Comparison of ENCODE assay signal across 21 cellular contexts in the genomic region with DNA sequence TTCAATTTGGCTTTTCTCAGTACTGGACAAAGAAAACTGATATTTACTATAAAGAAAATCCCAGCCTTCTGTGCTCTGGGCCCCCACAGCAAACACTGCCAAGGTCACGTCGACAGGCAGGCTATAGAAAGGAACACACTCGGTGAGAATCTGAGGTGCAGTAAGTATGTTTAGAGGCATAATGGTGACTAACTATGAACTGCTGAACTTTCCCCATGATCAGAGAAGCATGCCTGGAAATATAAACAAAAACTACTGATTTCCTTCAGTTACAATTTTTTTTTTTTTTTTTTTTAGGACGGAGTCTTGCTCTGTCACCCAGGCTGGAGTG. TPM values are rescaled to one million over a fixed set of nuclear protein-coding genes. Genes with fewer than 3 reads are reported as not detected.
DNase-seq lines count a peak whose midpoint lies in the region; ATAC-seq and TF ChIP-seq lines count a peak whose summit lies in the region.
"Had no signal": no experiment of that assay in that cellular context is flagged by ENCODE, and none has a peak within 500 bp of the region (broad histone marks: within the 10 kb centered on the region; RNA-seq: fewer than 3 reads in every experiment).

No MANE protein-coding gene starts in this region.

- intact Hi-C loops in CD4-positive, alpha-beta T cell (cut with DNase I, micrococcal nuclease) = no loop called here
- intact Hi-C loops in HCT116 (cut with micrococcal nuclease) = no loop called here

- peak overlapping the region; percentile 66 for H3K27ac Mint-ChIP-seq in CD4-positive, alpha-beta T cell
- H3K27ac Mint-ChIP-seq in mesothelial cell of epicardium = peak overlapping the region; percentile 61
- H3K27ac Mint-ChIP-seq: activated T-helper 2 cell treated with anti-CD3 and anti-CD28 coated beads, Interferon-gamma antibody, Interleukin-2, Interleukin-4, amounts not matched to agents 10 μg/mL and 5 μg/mL and 100 μg/mL, durations not matched to agents 14 hours and 24 hours and 36 hours; type B pancreatic cell had no signal

- RAD21 ChIA-PET in HCT116 (lab: Charles Lee; ENCODE audit: low non-redundant PET in 1 of 2, low total read pairs in 2 of 2, uncharacterized antibody in 2 of 2, unreplicated experiment in 2 of 2) = no interaction called here

- H3K36me3 ChIP-seq in HCT116 (ENCODE audit: control insufficient read depth in 1 of 2, insufficient read depth in 2 of 2, low read length in 2 of 2) (peaks cover 3 to 6% of the 10 kb centered on the region in 2 experiments; a peak in 2 of 4 replicates), brain microvascular endothelial cell (replicated peaks) (peaks cover 47% of the 10 kb centered on the region)

- in situ Hi-C loops in brain microvascular endothelial cell (cut with HindIII; ENCODE audit: low pct_ligation_motif_present, low sequenced_read_pairs) = no loop called here

- peak overlapping the region; percentile 48; the same call in 1 of the 2 replicates for H3K4me2 ChIP-seq in HCT116 (ENCODE audit: low read length)

- H3K27me3 ChIP-seq in CD4-positive, alpha-beta T cell (ENCODE audit: control insufficient read depth, insufficient read depth, low read length) = no peaks in the 10 kb centered on the region
- H3K27me3 ChIP-seq in HCT116 (ENCODE audit: insufficient read depth, low read length) = no peaks in the 10 kb centered on the region
- H3K27me3 ChIP-seq in brain microvascular endothelial cell (replicated peaks) = no peaks in the 10 kb centered on the region
- H3K27me3 ChIP-seq: esophagus squamous epithelium, left lung, spleen, stomach had no signal

- H3K9me3 ChIP-seq in CD4-positive, alpha-beta T cell (ENCODE audit: control insufficient read depth, low read length) = no peaks in the 10 kb centered on the region
- H3K9me3 ChIP-seq in HCT116 (ENCODE audit: control insufficient read depth in 1 of 2, insufficient read depth in 1 of 2, low read depth in 1 of 2, low read length in 2 of 2) = no peaks in the 10 kb centered on the region
- H3K9me3 ChIP-seq: esophagus squamous epithelium, left lung, spleen, stomach had no signal

- BruUV-seq in HCT116 (replicated peaks; lab: Mats Ljungman, UMichigan) = no TSS peak

- no peak overlapping the region for H3K4me3 ChIP-seq in HCT116 (replicated peaks in 1 of 2; ENCODE audit: low read depth in 1 of 2, low read length in 2 of 2)
- no peak overlapping the region for H3K4me3 ChIP-seq in brain microvascular endothelial cell (ENCODE audit: low read depth, low read length)
- H3K4me3 ChIP-seq: esophagus squamous epithelium, left lung, spleen, stomach had no signal

- DNase-seq in CD4-positive, alpha-beta T cell = no peak
- DNase-seq in HCT116 (ENCODE audit: low read depth, low spot score) = no peak
- no peak for DNase-seq in brain microvascular endothelial cell
- no peak for DNase-seq in mesothelial cell of epicardium (ENCODE audit: low spot score in 2 of 2, unreplicated experiment in 2 of 2)
- DNase-seq in NCI-H187 treated with DMSO at 0.1 percent for 48 hours (lab: John Stamatoyannopoulos, UW) = no peak
- no peak for DNase-seq in NCI-H128 (lab: John Stamatoyannopoulos, UW; ENCODE audit: unreplicated experiment)
- DNase-seq in omental fat pad (ENCODE audit: low spot score) = no peak
- DNase-seq in OCI-M2 (lab: John Stamatoyannopoulos, UW; ENCODE audit: unreplicated experiment) = no peak
- DNase-seq: activated CD4-positive, alpha-beta T cell treated with anti-CD3 and anti-CD28 coated beads for 36 hours; amniotic stem cell; central memory CD4-positive, alpha-beta T cell; esophagus squamous epithelium; left lung; NCI-H1105 treated with DMSO at 0.1 percent for 48 hours; NCI-H2171 treated with DMSO at 0.1 percent for 48 hours; SHP77; spleen; stimulated activated CD4-positive, alpha-beta T cell treated with anti-CD3 and anti-CD28 coated beads, Interleukin-4, amount 100 ng/mL, for 24 hours; stomach had no signal

- no peaks in the 10 kb centered on the region for H3K79me2 ChIP-seq in HCT116 (ENCODE audit: insufficient read depth, low read length)

- H3K4me3 Mint-ChIP-seq in CD4-positive, alpha-beta T cell = no peak overlapping the region
- H3K4me3 Mint-ChIP-seq in mesothelial cell of epicardium = no peak overlapping the region
- H3K4me3 Mint-ChIP-seq: activated CD4-positive, alpha-beta T cell treated with anti-CD3 and anti-CD28 coated beads for 36 hours; type B pancreatic cell had no signal

- H2AFZ ChIP-seq in HCT116 (ENCODE audit: low read depth, low read length, poor library complexity, severe bottlenecking) = no peak overlapping the region

- no peaks in the 10 kb centered on the region for H3K27me3 Mint-ChIP-seq in CD4-positive, alpha-beta T cell
- H3K27me3 Mint-ChIP-seq in mesothelial cell of epicardium (ENCODE audit: low read depth) = no peaks in the 10 kb centered on the region
- H3K27me3 Mint-ChIP-seq: activated CD4-positive, alpha-beta T cell treated with anti-CD3 and anti-CD28 coated beads for 36 hours; type B pancreatic cell had no signal

- peaks cover 3% of the 10 kb centered on the region; the same call in 1 of the 2 replicates for H4K20me1 ChIP-seq in HCT116 (ENCODE audit: insufficient read depth)

- TF ChIP-seq RAD21 in HCT116 (IDR thresholded peaks at IDR 0.05; ENCODE audit: low read depth) = no peak

- H3K4me1 Mint-ChIP-seq in CD4-positive, alpha-beta T cell (ENCODE audit: low read depth) = no peaks in the 10 kb centered on the region
- peaks cover 33% of the 10 kb centered on the region for H3K4me1 Mint-ChIP-seq in mesothelial cell of epicardium

- POLR2A ChIA-PET in CD4-positive, alpha-beta T cell (lab: Charles Lee) = interaction anchor here (0.6 to 1.1 kb wide), 2 partner anchors 11 to 194 kb away, joined by 3 read pairs; no protein-coding TSS in a partner anchor
- POLR2A ChIA-PET in HCT116 (lab: Charles Lee) = interaction anchor here (0.7 kb wide), 1 partner anchor 150 kb away, joined by 4 read pairs; no protein-coding TSS in a partner anchor

- H3K9me3 Mint-ChIP-seq in CD4-positive, alpha-beta T cell = no peaks in the 10 kb centered on the region
- peaks cover 6% of the 10 kb centered on the region for H3K9me3 Mint-ChIP-seq in mesothelial cell of epicardium
- H3K9me3 Mint-ChIP-seq: activated T-helper 2 cell treated with anti-CD3 and anti-CD28 coated beads, Interferon-gamma antibody, Interleukin-2, Interleukin-4, amounts not matched to agents 10 μg/mL and 5 μg/mL and 100 μg/mL, durations not matched to agents 14 hours and 24 hours and 36 hours; type B pancreatic cell had no signal

- TF ChIP-seq POLR2A in HCT116 (IDR thresholded peaks at IDR 0.05; ENCODE audit: borderline replicate concordance, extremely low read depth, insufficient read depth, insufficient read length) = no peak

- no peaks in the 10 kb centered on the region for H3K9me2 ChIP-seq in HCT116 (ENCODE audit: insufficient read depth)

- peaks cover 98% of the 10 kb centered on the region for H3K36me3 Mint-ChIP-seq in CD4-positive, alpha-beta T cell (ENCODE audit: low read depth)
- peaks cover 58% of the 10 kb centered on the region for H3K36me3 Mint-ChIP-seq in mesothelial cell of epicardium

- CTCF ChIA-PET in CD4-positive, alpha-beta T cell (lab: Charles Lee) = no interaction called here
- CTCF ChIA-PET in HCT116 (lab: Charles Lee) = interaction anchor here (1.3 kb wide), 1 partner anchor 87 kb away, joined by 4 read pairs; no protein-coding TSS in a partner anchor

- H3K4me1 ChIP-seq in HCT116 (ENCODE audit: control insufficient read depth in 1 of 2, insufficient read depth in 2 of 2, low read length in 2 of 2) = peaks cover 18 to 22% of the 10 kb centered on the region in 2 experiments
- H3K4me1 ChIP-seq: left lung had no signal

- H3K9ac ChIP-seq in HCT116 (ENCODE audit: low read length) = no peak overlapping the region

- no peak for TF ChIP-seq CTCF in CD4-positive, alpha-beta T cell (IDR thresholded peaks at IDR 0.05)
- TF ChIP-seq CTCF in HCT116 (IDR thresholded peaks at IDR 0.05 in 2 of 3, conservative IDR thresholded peaks at IDR 0.05 in 1 of 3; ENCODE audit: borderline replicate concordance in 1 of 3, insufficient read depth in 1 of 3, low read depth in 2 of 3, low read length in 2 of 3) = no peak
- TF ChIP-seq CTCF in brain microvascular endothelial cell (IDR thresholded peaks at IDR 0.05; ENCODE audit: low read depth, low read length, missing control alignments) = no peak
- TF ChIP-seq CTCF in mesothelial cell of epicardium (IDR thresholded peaks at IDR 0.05; ENCODE audit: unreplicated experiment) = no peak
- no peak for TF ChIP-seq CTCF in omental fat pad (IDR thresholded peaks at IDR 0.05)

- H3K27ac ChIP-seq in CD4-positive, alpha-beta T cell (ENCODE audit: low read depth, low read length) = no peak overlapping the region
- peak overlapping the region; percentile 42; the same call in 1 of the 2 replicates for H3K27ac ChIP-seq in HCT116 (ENCODE audit: low read depth, low read length)
- H3K27ac ChIP-seq in brain microvascular endothelial cell = peak overlapping the region; percentile 76
- H3K27ac ChIP-seq: left lung had no signal

- ATAC-seq in CD4-positive, alpha-beta T cell (ENCODE audit: poor library complexity) = no peak
- ATAC-seq in HCT116 (peak; percentile 42), omental fat pad (ENCODE audit: low FRiP score) (no peak)
- ATAC-seq: activated CD4-positive, alpha-beta T cell treated with anti-CD3 and anti-CD28 coated beads for 36 hours; left lung had no signal

TF ChIP-seq in HCT116, 20 proteins besides CTCF, POLR2A, EP300 and RAD21:
- no peak for TF ChIP-seq JUND (IDR thresholded peaks at IDR 0.05)
- TF ChIP-seq ELF1 (IDR thresholded peaks at IDR 0.05; ENCODE audit: borderline replicate concordance, low read depth) = no peak

RNA-seq across cellular contexts. Expression of gene ERAP1, which starts 26.0 kb away (rescaled TPM):
- total RNA-seq in CD4-positive, alpha-beta T cell = 10 to 100 TPM; 45.0 to 47.4 TPM
- total RNA-seq in HCT116 (2021; ENCODE audit: unreplicated experiment) (9.7 TPM), mesothelial cell of epicardium (46.5 to 49.3 TPM (median 48.4 TPM) in 3 replicates), omental fat pad (10 to 100 TPM; 35.2 to 56.2 (median 51.2) TPM)
- 5.0 and 6.6 TPM in 2 replicates for polyA plus RNA-seq in HCT116 (2012)
